ENCODE assay signal across 13 cellular contexts in genomic region chr12:77888611-77889010, GRCh38. TPM values are rescaled to one million over a fixed set of nuclear protein-coding genes. Genes with fewer than 3 reads are reported as not detected.
DNase-seq lines count a peak whose midpoint lies in the region; ATAC-seq, FAIRE-seq and TF ChIP-seq lines count a peak whose summit lies in the region.
"Had no signal": no experiment of that assay in that cellular context is flagged by ENCODE, and none has a peak within 500 bp of the region (broad histone marks: within the 10 kb centered on the region; RNA-seq: fewer than 3 reads in every experiment).

No MANE protein-coding gene starts in this region.

- TF ChIP-seq CTCF in HFFc6 (IDR thresholded peaks at IDR 0.05), result no peak
- no peak for TF ChIP-seq CTCF in astrocyte (IDR thresholded peaks at IDR 0.05; ENCODE audit: insufficient read depth, low read depth, low read length)
- no peak for TF ChIP-seq CTCF in foreskin keratinocyte (conservative IDR thresholded peaks at IDR 0.05)

- H3K36me3 Mint-ChIP-seq in HFFc6 (ENCODE audit: low read depth) (no peaks in the 10 kb centered on the region), astrocyte (ENCODE audit: low read depth, unreplicated experiment) (no peaks in the 10 kb centered on the region)
- H3K36me3 Mint-ChIP-seq: activated naive CD8-positive, alpha-beta T cell had no signal

- no peaks in the 10 kb centered on the region for H3K9me3 ChIP-seq in astrocyte (ENCODE audit: insufficient read depth, low read depth, low read length)
- H3K9me3 ChIP-seq: testis had no signal

- no peak overlapping the region for H3K27ac ChIP-seq in astrocyte (ENCODE audit: low read depth, low read length)
- H3K27ac ChIP-seq in foreskin keratinocyte, result no peak overlapping the region
- H3K27ac ChIP-seq: PC-9, testis had no signal

- H3K9ac ChIP-seq in astrocyte (ENCODE audit: low read length), result no peak overlapping the region

- no peak overlapping the region for H2AFZ ChIP-seq in astrocyte (ENCODE audit: low read depth, low read length)
- H2AFZ ChIP-seq: PC-9 had no signal

- FAIRE-seq in astrocyte (lab: Jason Lieb, UNC) (peak; percentile 87), urothelium cell line (lab: Jason Lieb, UNC) (no peak)

- no peaks in the 10 kb centered on the region for H4K20me1 ChIP-seq in astrocyte (ENCODE audit: insufficient read depth, low read length)

- H3K4me3 ChIP-seq in astrocyte (ENCODE audit: insufficient read depth, low read depth, low read length), result no peak overlapping the region
- H3K4me3 ChIP-seq: PC-9, testis had no signal

- peaks cover 7% of the 10 kb centered on the region for H3K4me1 Mint-ChIP-seq in HFFc6 (ENCODE audit: low read depth)
- peaks cover 8% of the 10 kb centered on the region for H3K4me1 Mint-ChIP-seq in astrocyte (ENCODE audit: low read depth, unreplicated experiment)

- H3K27ac Mint-ChIP-seq in HFFc6, result no peak overlapping the region
- H3K27ac Mint-ChIP-seq in astrocyte (ENCODE audit: unreplicated experiment), result no peak overlapping the region
- H3K27ac Mint-ChIP-seq: activated naive CD8-positive, alpha-beta T cell had no signal

- H3K27me3 Mint-ChIP-seq in HFFc6 (ENCODE audit: insufficient read depth) (peaks cover 5% of the 10 kb centered on the region), astrocyte (ENCODE audit: low read depth, unreplicated experiment) (no peaks in the 10 kb centered on the region)
- H3K27me3 Mint-ChIP-seq: activated naive CD8-positive, alpha-beta T cell had no signal

- H3K4me2 ChIP-seq in astrocyte (ENCODE audit: low read length), result no peak overlapping the region
- H3K4me2 ChIP-seq: PC-9 had no signal

- no peaks in the 10 kb centered on the region for H3K79me2 ChIP-seq in astrocyte (ENCODE audit: insufficient read depth, low read length)

- H3K4me3 Mint-ChIP-seq in HFFc6 (no peak overlapping the region), astrocyte (ENCODE audit: unreplicated experiment) (no peak overlapping the region)
- H3K4me3 Mint-ChIP-seq: activated naive CD8-positive, alpha-beta T cell had no signal

- H3K4me1 ChIP-seq in astrocyte (ENCODE audit: insufficient read depth, low read length) (no peaks in the 10 kb centered on the region), foreskin keratinocyte (no peaks in the 10 kb centered on the region)
- H3K4me1 ChIP-seq: testis had no signal

- H3K9me3 Mint-ChIP-seq in HFFc6 (no peaks in the 10 kb centered on the region), astrocyte (ENCODE audit: unreplicated experiment) (peaks cover 2% of the 10 kb centered on the region)

- ATAC-seq in foreskin keratinocyte, result peak; percentile 100
- ATAC-seq in GM21526 (IDR thresholded peaks at IDR 0.05; ENCODE audit: low FRiP score, unreplicated experiment), result no peak
- ATAC-seq: right cardiac atrium had no signal

- DNase-seq in HFFc6 (peak; percentile 41), astrocyte (ENCODE audit: low read depth) (peak; percentile 84), foreskin keratinocyte (peak; percentile 79 to 92), urothelium cell line (ENCODE audit: low spot score) (peak; percentile 45), NCI-H526 (lab: John Stamatoyannopoulos, UW) (no peak)
- DNase-seq in activated CD4-positive, CD25-positive, alpha-beta regulatory T cell (lab: John Stamatoyannopoulos, UW), result no peak
- DNase-seq: DMS153, right cardiac atrium, testis had no signal

- H3K27me3 ChIP-seq in astrocyte (ENCODE audit: insufficient read depth, low read length) (no peaks in the 10 kb centered on the region), foreskin keratinocyte (peaks cover 29% of the 10 kb centered on the region)
- H3K27me3 ChIP-seq: testis had no signal

- H3K36me3 ChIP-seq in astrocyte (ENCODE audit: insufficient read depth, low read length), result no peaks in the 10 kb centered on the region

RNA-seq across cellular contexts. Expression of gene NAV3, which starts 57.9 kb away (rescaled TPM):
- 100 to 1,000 TPM in 3 of 6 experiments, 10 to 100 TPM in 3; 86.7 to 142 (median 107) TPM for total RNA-seq in HFFc6 (2021; fragmentation: NEBNext Ultra II Directional; extraction: Animal tissue kit (Norgen Biotek cat#: 25700))
- 24.1 and 29.7 TPM in 2 replicates for total RNA-seq in astrocyte
- 28.5 and 41.8 TPM in 2 replicates for total RNA-seq in foreskin keratinocyte
- polyA plus RNA-seq in foreskin keratinocyte, result 3.8 and 4.0 TPM in 2 replicates
- total RNA-seq: activated CD8-positive, alpha-beta memory T cell treated with anti-CD3 and anti-CD28 coated beads for 36 hours had no signal

Comparison
In these comparisons a context has a peak if more than half of its experiments do, and no peak if none do; other contexts are left out.
1. DNase-seq: peak in HFFc6 (single experiment), astrocyte (single experiment), foreskin keratinocyte (2 of 2) and urothelium cell line (single experiment); none in NCI-H526 (0 of 2) and activated CD4-positive, CD25-positive, alpha-beta regulatory T cell (0 of 4).